Comparison of ENCODE assay signal across 8 cellular contexts in genomic region chrM:15251-15769, GRCh38.
"Had no signal": no experiment of that assay in that cellular context is flagged by ENCODE, and none has a peak within 500 bp of the region (broad histone marks: within the 10 kb centered on the region; RNA-seq: fewer than 3 reads in every experiment).

No MANE protein-coding gene starts in this region.

- H3K27ac ChIP-seq: HL-60 had no signal

- ATAC-seq: GM23338, HCT116 had no signal

- H3K9me3 ChIP-seq: HAP-1 had no signal

- DNase-seq: H7, HFFc6, IMR-90, KBM-7 had no signal

- H3K36me3 ChIP-seq: HAP-1 had no signal

- H3K4me2 ChIP-seq: GM23338 had no signal

- H2AFZ ChIP-seq: GM23338 had no signal

- H3K4me1 ChIP-seq: HAP-1 had no signal

- H3K4me3 ChIP-seq: GM23338, HAP-1 had no signal
